In the genomic region with DNA sequence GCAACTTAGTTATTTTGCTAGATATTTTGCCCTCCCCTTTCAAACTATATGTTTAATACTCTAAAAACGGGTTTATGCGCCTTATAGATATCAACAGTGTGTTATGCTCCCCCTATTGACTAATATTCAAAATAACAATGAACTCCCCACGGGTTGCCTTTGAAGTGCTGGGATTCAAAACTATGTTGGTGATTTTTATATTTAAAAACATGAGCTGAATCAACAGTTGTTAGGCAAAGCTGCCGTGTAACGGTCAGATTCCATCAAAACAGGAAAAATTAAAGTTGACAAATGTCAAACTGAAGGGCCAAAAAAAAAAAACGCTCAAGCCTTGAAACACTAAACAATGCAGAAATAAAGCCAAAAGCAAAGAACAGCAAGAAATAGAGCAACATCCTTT, we compare ENCODE assay signal across 8 cellular contexts. TPM values are rescaled to one million over a fixed set of nuclear protein-coding genes. Genes with fewer than 3 reads are reported as not detected.
DNase-seq lines count a peak whose midpoint lies in the region; ATAC-seq and TF ChIP-seq lines count a peak whose summit lies in the region.

No MANE protein-coding gene starts in this region.

- no peaks in the 10 kb centered on the region for H3K9me3 ChIP-seq in BE2C
- H3K9me3 ChIP-seq in vagina, result no peaks in the 10 kb centered on the region

- peak overlapping the region; percentile 34 for H3K27ac Mint-ChIP-seq in activated CD8-positive, alpha-beta T cell treated with anti-CD3 and anti-CD28 coated beads for 36 hours
- peak overlapping the region; percentile 84 to 96 (median 95) for H3K27ac Mint-ChIP-seq in immature natural killer cell

- H3K36me3 ChIP-seq in BE2C (no peaks in the 10 kb centered on the region), vagina (no peaks in the 10 kb centered on the region)

- H3K4me3 Mint-ChIP-seq in activated CD8-positive, alpha-beta T cell treated with anti-CD3 and anti-CD28 coated beads for 36 hours, result peak overlapping the region; percentile 59
- peak overlapping the region; percentile 99 for H3K4me3 Mint-ChIP-seq in immature natural killer cell

- CTCF ChIA-PET in activated CD8-positive, alpha-beta T cell treated with anti-CD3 and anti-CD28 coated beads for 36 hours (lab: Charles Lee), result interaction anchor here (0.6 to 3.9 kb wide), 15 partner anchors 11 to 603 kb away, joined by 3 to 24 read pairs (median 3); a partner anchor contains a TSS

- peak; percentile 51 for TF ChIP-seq CTCF in BE2C (IDR thresholded peaks at IDR 0.05; ENCODE audit: low read depth, low read length)
- peak; percentile 55 for TF ChIP-seq CTCF in activated CD8-positive, alpha-beta T cell treated with anti-CD3 and anti-CD28 coated beads for 36 hours (IDR thresholded peaks at IDR 0.05)
- peak in 2 of 3 experiments; percentile 36 to 42 for TF ChIP-seq CTCF in vagina (IDR thresholded peaks at IDR 0.05)

- peaks cover 13% of the 10 kb centered on the region for H3K27me3 Mint-ChIP-seq in activated CD8-positive, alpha-beta T cell treated with anti-CD3 and anti-CD28 coated beads for 36 hours
- peaks cover 7 to 20% (median 12%) of the 10 kb centered on the region in 3 donors for H3K27me3 Mint-ChIP-seq in immature natural killer cell (ENCODE audit: low read depth in 3 of 3)

- intact Hi-C loops in activated CD8-positive, alpha-beta T cell treated with anti-CD3 and anti-CD28 coated beads for 36 hours (cut with micrococcal nuclease), result loop anchor here (5.0 kb wide), 1 partner anchor 151 kb away; no protein-coding TSS in a partner anchor
- intact Hi-C loops in vagina (cut with DNase I), result loop anchor here (10.0 kb wide), 1 partner anchor 139 kb away; no protein-coding TSS in a partner anchor

- peak overlapping the region; percentile 97 for H3K27ac ChIP-seq in vagina

- no peak for TF ChIP-seq POLR2A in vagina (IDR thresholded peaks at IDR 0.05)

- DNase-seq in BE2C (no peak), HCEC 1CT (peak; percentile 66), immature natural killer cell (peak; percentile 32 to 47 (median 34)), vagina (ENCODE audit: extremely low spot score in 2 of 2) (no peak), NK-92 (lab: John Stamatoyannopoulos, UW; ENCODE audit: unreplicated experiment) (no peak)
- DNase-seq in activated CD8-positive, alpha-beta T cell treated with anti-CD3 and anti-CD28 coated beads for 36 hours, result no peak

- H3K4me3 ChIP-seq in BE2C (ENCODE audit: low read depth, low read length) (no peak overlapping the region), vagina (peak overlapping the region; percentile 84 to 99)

- POLR2A ChIA-PET in activated CD8-positive, alpha-beta T cell treated with anti-CD3 and anti-CD28 coated beads for 36 hours (lab: Charles Lee), result no interaction called here

- peaks cover 42% of the 10 kb centered on the region for H3K4me1 Mint-ChIP-seq in activated CD8-positive, alpha-beta T cell treated with anti-CD3 and anti-CD28 coated beads for 36 hours (ENCODE audit: low read depth)
- peaks cover 57 to 76% of the 10 kb centered on the region in 2 donors for H3K4me1 Mint-ChIP-seq in immature natural killer cell

- H3K9me3 Mint-ChIP-seq in activated CD8-positive, alpha-beta T cell treated with anti-CD3 and anti-CD28 coated beads for 36 hours, result no peaks in the 10 kb centered on the region
- H3K9me3 Mint-ChIP-seq in immature natural killer cell, result no peaks in the 10 kb centered on the region

- ATAC-seq in activated CD8-positive, alpha-beta T cell treated with anti-CD3 and anti-CD28 coated beads for 36 hours, result no peak
- ATAC-seq in HG03342 (IDR thresholded peaks at IDR 0.05; ENCODE audit: unreplicated experiment) (no peak), GM18909 (IDR thresholded peaks at IDR 0.05; ENCODE audit: poor library complexity, unreplicated experiment) (no peak)

- no peaks in the 10 kb centered on the region for H3K27me3 ChIP-seq in BE2C
- no peaks in the 10 kb centered on the region for H3K27me3 ChIP-seq in vagina

- H3K36me3 Mint-ChIP-seq in activated CD8-positive, alpha-beta T cell treated with anti-CD3 and anti-CD28 coated beads for 36 hours (ENCODE audit: low read depth), result no peaks in the 10 kb centered on the region
- peaks cover 6 to 8% (median 7%) of the 10 kb centered on the region in 3 donors for H3K36me3 Mint-ChIP-seq in immature natural killer cell

- H3K4me1 ChIP-seq in BE2C (no peaks in the 10 kb centered on the region), vagina (peaks cover 52% of the 10 kb centered on the region)

RNA-seq across cellular contexts. Expression of a gene that starts 2.5 kb away (rescaled TPM):
- 0.28 TPM for polyA plus RNA-seq in BE2C (2012; ENCODE audit: insufficient read depth, insufficient read length, low read depth)
- 1 to 10 TPM; 5.5 to 7.5 TPM for total RNA-seq in activated CD8-positive, alpha-beta T cell treated with anti-CD3 and anti-CD28 coated beads for 36 hours
- polyA plus RNA-seq in immature natural killer cell, result 100 to 1,000 TPM; 141 to 245 (median 183) TPM
- 221 TPM for total RNA-seq in vagina

Comparison
In these comparisons a context has a peak if more than half of its experiments do, and no peak if none do; other contexts are left out.
1. DNase-seq: peak in HCEC 1CT (single experiment) and immature natural killer cell (3 of 3); none in BE2C (single experiment), activated CD8-positive, alpha-beta T cell treated with anti-CD3 and anti-CD28 coated beads for 36 hours (single experiment), vagina (0 of 2) and NK-92 (single experiment).
2. RNA of a gene that starts 2.5 kb away (total RNA-seq): 221 TPM in vagina (single experiment); 5.5 to 7.5 TPM in activated CD8-positive, alpha-beta T cell treated with anti-CD3 and anti-CD28 coated beads for 36 hours; every median in the first group is over 10 times any median in the second.
3. Peak in every context shown above with its lines, with median percentiles within 50 percentile points of each other: CTCF ChIP-seq.